In the genomic region with DNA sequence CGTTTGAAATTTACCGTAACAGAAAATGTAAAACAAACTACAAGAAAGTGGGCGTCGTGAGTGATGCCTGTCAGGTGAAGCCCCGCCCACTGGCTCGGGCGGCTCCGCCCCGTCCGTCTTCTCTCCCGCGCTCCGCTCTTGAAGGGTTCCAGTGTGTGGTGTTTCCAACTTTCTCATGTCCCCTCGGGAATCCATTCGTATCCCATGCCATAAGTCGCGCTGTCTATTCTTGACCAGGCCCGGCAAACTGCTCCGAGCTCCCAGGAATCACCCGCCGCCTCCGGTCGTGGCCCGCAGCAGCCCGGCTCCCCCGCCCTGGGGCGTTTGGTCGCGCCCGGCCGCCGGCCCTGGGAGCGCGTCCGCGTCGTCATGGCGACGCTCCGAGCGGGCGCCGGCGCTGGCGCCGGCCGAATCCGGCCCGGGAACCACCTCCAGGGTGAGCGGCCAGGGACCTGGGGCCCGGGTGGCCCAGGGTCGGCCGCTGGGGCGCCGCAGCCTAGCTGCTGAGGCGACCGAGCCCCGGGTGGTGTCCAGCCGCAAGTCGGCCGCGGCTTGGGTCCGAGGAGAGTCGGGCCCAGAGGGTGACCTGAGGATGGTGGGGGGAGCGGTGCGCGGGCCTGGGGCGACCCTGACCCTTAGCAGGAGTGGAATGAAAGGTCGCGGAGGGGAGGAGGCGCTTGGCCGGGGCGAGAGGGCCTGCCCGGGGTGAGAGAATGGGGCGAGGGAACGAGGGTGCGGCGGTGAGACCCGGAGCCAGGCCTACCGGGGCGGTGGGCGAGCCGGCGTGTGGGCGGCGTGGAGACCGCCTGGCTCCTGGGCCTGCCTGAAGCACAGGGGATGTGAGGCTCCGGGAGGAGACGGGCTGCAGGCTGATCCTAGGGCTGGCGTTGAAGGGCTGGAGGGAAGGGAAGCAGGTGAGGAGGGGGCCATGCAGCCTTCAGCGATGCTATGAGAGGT, we compare ENCODE assay signal across 8 cellular contexts. TPM values are rescaled to one million over a fixed set of nuclear protein-coding genes. Genes with fewer than 3 reads are reported as not detected.
DNase-seq lines count a peak whose midpoint lies in the region; ATAC-seq, FAIRE-seq and TF ChIP-seq lines count a peak whose summit lies in the region.

A gene (plus strand): TSS at position 375 of the 957 bp plus-strand sequence. CDS start 1,683 bp downstream, outside the sequence.

- in situ Hi-C loops in Panc1 (cut with HindIII; ENCODE audit: low pct_unique_long_range_greater_than_20kb, low sequenced_read_pairs): no loop called here

- CTCF ChIA-PET in Panc1 (lab: Charles Lee): no interaction called here

- BruUV-seq in Panc1 (replicated peaks; lab: Mats Ljungman, UMichigan): no TSS peak

- H3K9me3 ChIP-seq in Panc1 (ENCODE audit: control insufficient read depth, insufficient read depth, low read depth, low read length) (no peaks in the 10 kb centered on the region), right cardiac atrium (ENCODE audit: control insufficient read depth, low read length) (no peaks in the 10 kb centered on the region)

- H3K27me3 ChIP-seq in HL-60 (ENCODE audit: insufficient read depth, poor library complexity, severe bottlenecking) (peaks cover 22% of the 10 kb centered on the region), Panc1 (ENCODE audit: control insufficient read depth, insufficient read depth, low read length) (peaks cover 23% of the 10 kb centered on the region; the same call in 1 of the 2 replicates), right cardiac atrium (ENCODE audit: control insufficient read depth, insufficient read depth) (no peaks in the 10 kb centered on the region)

- no peak for FAIRE-seq in GM19239 (lab: Jason Lieb, UNC)

- peak within 1 kb of the TSS; percentile 41 for H3K4me3 ChIP-seq in HL-60 (replicated peaks; ENCODE audit: insufficient read depth, low read length)
- peak within 1 kb of the TSS; percentile 53 to 56 for H3K4me3 ChIP-seq in Panc1 (ENCODE audit: low read depth in 2 of 2, low read length in 2 of 2)
- peak within 1 kb of the TSS; percentile 46 for H3K4me3 ChIP-seq in right cardiac atrium (ENCODE audit: low read length)

- POLR2A ChIA-PET in Panc1 (lab: Charles Lee): no interaction called here

- H3K36me3 ChIP-seq in Panc1 (ENCODE audit: control insufficient read depth, insufficient read depth, low read length): no peaks in the 10 kb centered on the region

- 2% methylated on average over 91 of the region's 91 CpGs for WGBS in right cardiac atrium

- peak; percentile 98 for ATAC-seq in Panc1
- peak; percentile 96 to 98 for ATAC-seq in right cardiac atrium
- no peak for ATAC-seq in HG03196 (IDR thresholded peaks at IDR 0.05; ENCODE audit: unreplicated experiment)

- peak; percentile 79 for DNase-seq in Ammon's horn (ENCODE audit: low spot score)
- peak; percentile 46 for DNase-seq in GM19239 (ENCODE audit: insufficient read length, low spot score)
- DNase-seq in HL-60 (ENCODE audit: low read depth in 1 of 2, low spot score in 1 of 2): peak; percentile 24 to 40
- DNase-seq in Panc1 (ENCODE audit: low read depth, low spot score): peak; percentile 13
- peak in 55 of 58 donors; percentile 16 to 85 (median 56) for DNase-seq in anterior cingulate cortex (lab: John Stamatoyannopoulos, UW)
- peak; percentile 82 to 93 (median 92) for DNase-seq in right cardiac atrium
- DNase-seq in posterior vena cava (ENCODE audit: low spot score): peak; percentile 87

- intact Hi-C loops in Panc1 (cut with micrococcal nuclease; ENCODE audit: unreplicated experiment): no loop called here
- intact Hi-C loops in right cardiac atrium (cut with DNase I): no loop called here
- intact Hi-C loops in posterior vena cava (cut with DNase I): no loop called here

- H3K4me1 ChIP-seq in Panc1 (ENCODE audit: control insufficient read depth, insufficient read depth, low read length) (no peaks in the 10 kb centered on the region; the same call in 1 of the 2 replicates), right cardiac atrium (ENCODE audit: control insufficient read depth, insufficient read depth, low read length) (no peaks in the 10 kb centered on the region)

- TF ChIP-seq CTCF in HL-60 (IDR thresholded peaks at IDR 0.05; ENCODE audit: insufficient read depth, low read length): no peak
- TF ChIP-seq CTCF in Panc1 (IDR thresholded peaks at IDR 0.05): no peak

- no peak within 1 kb of the TSS for H3K27ac ChIP-seq in HL-60 (replicated peaks)
- no peak within 1 kb of the TSS for H3K27ac ChIP-seq in Panc1 (ENCODE audit: low read length)
- H3K27ac ChIP-seq in right cardiac atrium (ENCODE audit: low read length): no peak within 1 kb of the TSS

RNA-seq across cellular contexts. Expression of the gene that starts here (rescaled TPM):
- total RNA-seq in Panc1 (2021; ENCODE audit: unreplicated experiment): not detected
- polyA plus RNA-seq in Panc1 (2012; ENCODE audit: insufficient read length): not detected
- total RNA-seq in right cardiac atrium: 1 to 10 TPM; 1.5 to 3.7 (median 2.2) TPM
- 0.63 TPM for polyA plus RNA-seq in right cardiac atrium
- total RNA-seq in posterior vena cava: 1 to 10 TPM; 3.2 to 3.4 TPM

Comparison
In these comparisons a context has a peak if more than half of its experiments do, and no peak if none do; other contexts are left out.
1. Peak in DNase-seq, ATAC-seq and H3K4me3 ChIP-seq in Panc1; RNA of the gene not detected or under 1 TPM.
2. DNase-seq: peak in every context shown above with its lines; median percentile 92 in right cardiac atrium; 87 in posterior vena cava; 79 in Ammon's horn; 56 in anterior cingulate cortex; 46 in GM19239; 32 in HL-60; 13 in Panc1.